1 cellular context compared by ENCODE assay signal in the genomic region with DNA sequence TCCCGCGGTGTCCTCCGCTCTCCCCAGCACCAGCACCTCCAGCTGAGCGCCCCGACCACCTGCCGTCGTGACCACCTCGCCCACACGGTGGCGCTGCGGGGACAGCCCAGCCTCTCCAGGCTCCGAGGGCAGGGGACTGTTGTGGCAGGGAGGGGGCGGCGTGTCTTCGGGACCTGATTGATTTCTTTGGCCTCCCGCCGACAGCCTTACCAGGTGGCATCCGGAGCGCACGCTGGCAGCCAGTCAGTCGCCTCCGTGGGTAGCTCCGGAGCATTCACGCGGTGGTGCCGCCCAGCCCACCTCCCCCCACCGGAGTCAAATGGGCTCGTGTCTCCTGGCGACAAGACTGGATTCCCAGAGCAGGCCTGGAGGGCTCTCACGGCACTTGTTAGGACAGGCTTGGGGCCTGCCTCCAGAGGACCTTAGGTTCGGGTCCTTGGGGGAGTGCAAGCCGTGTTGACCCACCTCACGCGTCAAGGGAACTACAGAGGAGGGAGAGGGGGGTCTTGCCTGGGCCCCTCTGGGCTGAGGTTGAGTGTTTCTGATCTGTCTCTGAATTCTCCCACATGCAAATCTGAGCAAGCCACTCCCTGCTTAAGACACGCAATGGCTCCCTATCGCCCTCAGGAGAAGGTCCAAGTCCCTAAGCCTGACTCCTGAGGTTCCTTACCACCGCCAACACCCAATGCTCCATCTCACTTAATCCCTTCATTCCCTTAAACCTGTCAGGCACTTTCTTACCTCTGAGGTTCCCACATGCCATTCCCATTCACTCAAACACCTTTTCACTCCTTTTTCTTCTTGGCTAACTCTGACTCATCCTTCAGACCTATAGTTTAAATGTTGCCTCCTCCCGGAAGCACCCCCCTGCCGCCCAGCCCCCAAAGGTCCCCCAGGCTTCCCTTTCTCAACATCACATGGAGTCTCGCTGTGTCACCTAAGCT.
A peak's percentile ranks its signal among the peaks of the same experiment; 100 is the strongest.
TF ChIP-seq lines count a peak whose summit lies in the region.

No MANE protein-coding gene starts in this region.

TF ChIP-seq in WTC11, 78 proteins besides CTCF, POLR2A, EP300 and RAD21 (continued from another document):
- TF ChIP-seq, protein P1, sequence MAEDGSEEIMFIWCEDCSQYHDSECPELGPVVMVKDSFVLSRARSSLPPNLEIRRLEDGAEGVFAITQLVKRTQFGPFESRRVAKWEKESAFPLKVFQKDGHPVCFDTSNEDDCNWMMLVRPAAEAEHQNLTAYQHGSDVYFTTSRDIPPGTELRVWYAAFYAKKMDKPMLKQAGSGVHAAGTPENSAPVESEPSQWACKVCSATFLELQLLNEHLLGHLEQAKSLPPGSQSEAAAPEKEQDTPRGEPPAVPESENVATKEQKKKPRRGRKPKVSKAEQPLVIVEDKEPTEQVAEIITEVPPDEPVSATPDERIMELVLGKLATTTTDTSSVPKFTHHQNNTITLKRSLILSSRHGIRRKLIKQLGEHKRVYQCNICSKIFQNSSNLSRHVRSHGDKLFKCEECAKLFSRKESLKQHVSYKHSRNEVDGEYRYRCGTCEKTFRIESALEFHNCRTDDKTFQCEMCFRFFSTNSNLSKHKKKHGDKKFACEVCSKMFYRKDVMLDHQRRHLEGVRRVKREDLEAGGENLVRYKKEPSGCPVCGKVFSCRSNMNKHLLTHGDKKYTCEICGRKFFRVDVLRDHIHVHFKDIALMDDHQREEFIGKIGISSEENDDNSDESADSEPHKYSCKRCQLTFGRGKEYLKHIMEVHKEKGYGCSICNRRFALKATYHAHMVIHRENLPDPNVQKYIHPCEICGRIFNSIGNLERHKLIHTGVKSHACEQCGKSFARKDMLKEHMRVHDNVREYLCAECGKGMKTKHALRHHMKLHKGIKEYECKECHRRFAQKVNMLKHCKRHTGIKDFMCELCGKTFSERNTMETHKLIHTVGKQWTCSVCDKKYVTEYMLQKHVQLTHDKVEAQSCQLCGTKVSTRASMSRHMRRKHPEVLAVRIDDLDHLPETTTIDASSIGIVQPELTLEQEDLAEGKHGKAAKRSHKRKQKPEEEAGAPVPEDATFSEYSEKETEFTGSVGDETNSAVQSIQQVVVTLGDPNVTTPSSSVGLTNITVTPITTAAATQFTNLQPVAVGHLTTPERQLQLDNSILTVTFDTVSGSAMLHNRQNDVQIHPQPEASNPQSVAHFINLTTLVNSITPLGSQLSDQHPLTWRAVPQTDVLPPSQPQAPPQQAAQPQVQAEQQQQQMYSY (CRISPR knock-in tag; IDR thresholded peaks at IDR 0.05): 0 out of 2 replicates have a peak, but pooled peaks have one; percentile 14
- TF ChIP-seq ZNF423 (CRISPR knock-in tag; IDR thresholded peaks at IDR 0.05): peak; percentile 94
- 0 out of 2 replicates have a peak, but pooled peaks have one; percentile 72 for TF ChIP-seq KAT7 (CRISPR knock-in tag; IDR thresholded peaks at IDR 0.05; ENCODE audit: borderline replicate concordance)
- TF ChIP-seq SP1 (CRISPR knock-in tag; conservative IDR thresholded peaks at IDR 0.05): peak; percentile 80
- TF ChIP-seq CBFB (CRISPR knock-in tag; IDR thresholded peaks at IDR 0.05; ENCODE audit: low read depth): 0 out of 2 replicates have a peak, but pooled peaks have one; percentile 33
- 0 out of 2 replicates have a peak, but pooled peaks have one; percentile 48 for TF ChIP-seq CREM (CRISPR knock-in tag; IDR thresholded peaks at IDR 0.05)
- TF ChIP-seq, protein P2, sequence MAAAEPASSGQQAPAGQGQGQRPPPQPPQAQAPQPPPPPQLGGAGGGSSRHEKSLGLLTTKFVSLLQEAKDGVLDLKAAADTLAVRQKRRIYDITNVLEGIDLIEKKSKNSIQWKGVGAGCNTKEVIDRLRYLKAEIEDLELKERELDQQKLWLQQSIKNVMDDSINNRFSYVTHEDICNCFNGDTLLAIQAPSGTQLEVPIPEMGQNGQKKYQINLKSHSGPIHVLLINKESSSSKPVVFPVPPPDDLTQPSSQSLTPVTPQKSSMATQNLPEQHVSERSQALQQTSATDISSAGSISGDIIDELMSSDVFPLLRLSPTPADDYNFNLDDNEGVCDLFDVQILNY (CRISPR knock-in tag; IDR thresholded peaks at IDR 0.05): peak; percentile 80; the same call in 1 of the 2 replicates
- TF ChIP-seq, protein P3, sequence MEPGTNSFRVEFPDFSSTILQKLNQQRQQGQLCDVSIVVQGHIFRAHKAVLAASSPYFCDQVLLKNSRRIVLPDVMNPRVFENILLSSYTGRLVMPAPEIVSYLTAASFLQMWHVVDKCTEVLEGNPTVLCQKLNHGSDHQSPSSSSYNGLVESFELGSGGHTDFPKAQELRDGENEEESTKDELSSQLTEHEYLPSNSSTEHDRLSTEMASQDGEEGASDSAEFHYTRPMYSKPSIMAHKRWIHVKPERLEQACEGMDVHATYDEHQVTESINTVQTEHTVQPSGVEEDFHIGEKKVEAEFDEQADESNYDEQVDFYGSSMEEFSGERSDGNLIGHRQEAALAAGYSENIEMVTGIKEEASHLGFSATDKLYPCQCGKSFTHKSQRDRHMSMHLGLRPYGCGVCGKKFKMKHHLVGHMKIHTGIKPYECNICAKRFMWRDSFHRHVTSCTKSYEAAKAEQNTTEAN (CRISPR knock-in tag; IDR thresholded peaks at IDR 0.05): peak; percentile 50; the same call in 1 of the 2 replicates
- no peak for TF ChIP-seq ATF1 (CRISPR knock-in tag; IDR thresholded peaks at IDR 0.05)
- TF ChIP-seq RELA (CRISPR knock-in tag; IDR thresholded peaks at IDR 0.05; ENCODE audit: borderline replicate concordance): 0 out of 2 replicates have a peak, but pooled peaks have one; percentile 39
- TF ChIP-seq, protein P4, sequence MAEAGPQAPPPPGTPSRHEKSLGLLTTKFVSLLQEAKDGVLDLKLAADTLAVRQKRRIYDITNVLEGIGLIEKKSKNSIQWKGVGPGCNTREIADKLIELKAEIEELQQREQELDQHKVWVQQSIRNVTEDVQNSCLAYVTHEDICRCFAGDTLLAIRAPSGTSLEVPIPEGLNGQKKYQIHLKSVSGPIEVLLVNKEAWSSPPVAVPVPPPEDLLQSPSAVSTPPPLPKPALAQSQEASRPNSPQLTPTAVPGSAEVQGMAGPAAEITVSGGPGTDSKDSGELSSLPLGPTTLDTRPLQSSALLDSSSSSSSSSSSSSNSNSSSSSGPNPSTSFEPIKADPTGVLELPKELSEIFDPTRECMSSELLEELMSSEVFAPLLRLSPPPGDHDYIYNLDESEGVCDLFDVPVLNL (CRISPR knock-in tag; IDR thresholded peaks at IDR 0.05; ENCODE audit: borderline replicate concordance, low read depth): no peak
- TF ChIP-seq NR2C2 (CRISPR knock-in tag; IDR thresholded peaks at IDR 0.05): no peak
- TF ChIP-seq, protein P5, sequence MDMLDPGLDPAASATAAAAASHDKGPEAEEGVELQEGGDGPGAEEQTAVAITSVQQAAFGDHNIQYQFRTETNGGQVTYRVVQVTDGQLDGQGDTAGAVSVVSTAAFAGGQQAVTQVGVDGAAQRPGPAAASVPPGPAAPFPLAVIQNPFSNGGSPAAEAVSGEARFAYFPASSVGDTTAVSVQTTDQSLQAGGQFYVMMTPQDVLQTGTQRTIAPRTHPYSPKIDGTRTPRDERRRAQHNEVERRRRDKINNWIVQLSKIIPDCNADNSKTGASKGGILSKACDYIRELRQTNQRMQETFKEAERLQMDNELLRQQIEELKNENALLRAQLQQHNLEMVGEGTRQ (CRISPR knock-in tag; IDR thresholded peaks at IDR 0.05): no peak
- no peak for TF ChIP-seq NFATC4 (CRISPR knock-in tag; IDR thresholded peaks at IDR 0.05)
- TF ChIP-seq TEAD1 (CRISPR knock-in tag; IDR thresholded peaks at IDR 0.05): 0 out of 2 replicates have a peak, but pooled peaks have one; percentile 47
- TF ChIP-seq, protein P6, sequence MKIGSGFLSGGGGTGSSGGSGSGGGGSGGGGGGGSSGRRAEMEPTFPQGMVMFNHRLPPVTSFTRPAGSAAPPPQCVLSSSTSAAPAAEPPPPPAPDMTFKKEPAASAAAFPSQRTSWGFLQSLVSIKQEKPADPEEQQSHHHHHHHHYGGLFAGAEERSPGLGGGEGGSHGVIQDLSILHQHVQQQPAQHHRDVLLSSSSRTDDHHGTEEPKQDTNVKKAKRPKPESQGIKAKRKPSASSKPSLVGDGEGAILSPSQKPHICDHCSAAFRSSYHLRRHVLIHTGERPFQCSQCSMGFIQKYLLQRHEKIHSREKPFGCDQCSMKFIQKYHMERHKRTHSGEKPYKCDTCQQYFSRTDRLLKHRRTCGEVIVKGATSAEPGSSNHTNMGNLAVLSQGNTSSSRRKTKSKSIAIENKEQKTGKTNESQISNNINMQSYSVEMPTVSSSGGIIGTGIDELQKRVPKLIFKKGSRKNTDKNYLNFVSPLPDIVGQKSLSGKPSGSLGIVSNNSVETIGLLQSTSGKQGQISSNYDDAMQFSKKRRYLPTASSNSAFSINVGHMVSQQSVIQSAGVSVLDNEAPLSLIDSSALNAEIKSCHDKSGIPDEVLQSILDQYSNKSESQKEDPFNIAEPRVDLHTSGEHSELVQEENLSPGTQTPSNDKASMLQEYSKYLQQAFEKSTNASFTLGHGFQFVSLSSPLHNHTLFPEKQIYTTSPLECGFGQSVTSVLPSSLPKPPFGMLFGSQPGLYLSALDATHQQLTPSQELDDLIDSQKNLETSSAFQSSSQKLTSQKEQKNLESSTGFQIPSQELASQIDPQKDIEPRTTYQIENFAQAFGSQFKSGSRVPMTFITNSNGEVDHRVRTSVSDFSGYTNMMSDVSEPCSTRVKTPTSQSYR (CRISPR knock-in tag; IDR thresholded peaks at IDR 0.05): no peak
- TF ChIP-seq, protein P7, sequence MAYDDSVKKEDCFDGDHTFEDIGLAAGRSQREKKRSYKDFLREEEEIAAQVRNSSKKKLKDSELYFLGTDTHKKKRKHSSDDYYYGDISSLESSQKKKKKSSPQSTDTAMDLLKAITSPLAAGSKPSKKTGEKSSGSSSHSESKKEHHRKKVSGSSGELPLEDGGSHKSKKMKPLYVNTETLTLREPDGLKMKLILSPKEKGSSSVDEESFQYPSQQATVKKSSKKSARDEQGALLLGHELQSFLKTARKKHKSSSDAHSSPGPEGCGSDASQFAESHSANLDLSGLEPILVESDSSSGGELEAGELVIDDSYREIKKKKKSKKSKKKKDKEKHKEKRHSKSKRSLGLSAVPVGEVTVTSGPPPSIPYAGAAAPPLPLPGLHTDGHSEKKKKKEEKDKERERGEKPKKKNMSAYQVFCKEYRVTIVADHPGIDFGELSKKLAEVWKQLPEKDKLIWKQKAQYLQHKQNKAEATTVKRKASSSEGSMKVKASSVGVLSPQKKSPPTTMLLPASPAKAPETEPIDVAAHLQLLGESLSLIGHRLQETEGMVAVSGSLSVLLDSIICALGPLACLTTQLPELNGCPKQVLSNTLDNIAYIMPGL (CRISPR knock-in tag; IDR thresholded peaks at IDR 0.05): peak; percentile 96
- TF ChIP-seq ZNF232 (CRISPR knock-in tag; IDR thresholded peaks at IDR 0.05): 0 out of 2 replicates have a peak, but pooled peaks have one; percentile 27
- TF ChIP-seq GTF2I (CRISPR knock-in tag; conservative IDR thresholded peaks at IDR 0.05): peak; percentile 62; the same call in 1 of the 2 replicates
